1 cellular context compared by ENCODE assay signal in the genomic region with DNA sequence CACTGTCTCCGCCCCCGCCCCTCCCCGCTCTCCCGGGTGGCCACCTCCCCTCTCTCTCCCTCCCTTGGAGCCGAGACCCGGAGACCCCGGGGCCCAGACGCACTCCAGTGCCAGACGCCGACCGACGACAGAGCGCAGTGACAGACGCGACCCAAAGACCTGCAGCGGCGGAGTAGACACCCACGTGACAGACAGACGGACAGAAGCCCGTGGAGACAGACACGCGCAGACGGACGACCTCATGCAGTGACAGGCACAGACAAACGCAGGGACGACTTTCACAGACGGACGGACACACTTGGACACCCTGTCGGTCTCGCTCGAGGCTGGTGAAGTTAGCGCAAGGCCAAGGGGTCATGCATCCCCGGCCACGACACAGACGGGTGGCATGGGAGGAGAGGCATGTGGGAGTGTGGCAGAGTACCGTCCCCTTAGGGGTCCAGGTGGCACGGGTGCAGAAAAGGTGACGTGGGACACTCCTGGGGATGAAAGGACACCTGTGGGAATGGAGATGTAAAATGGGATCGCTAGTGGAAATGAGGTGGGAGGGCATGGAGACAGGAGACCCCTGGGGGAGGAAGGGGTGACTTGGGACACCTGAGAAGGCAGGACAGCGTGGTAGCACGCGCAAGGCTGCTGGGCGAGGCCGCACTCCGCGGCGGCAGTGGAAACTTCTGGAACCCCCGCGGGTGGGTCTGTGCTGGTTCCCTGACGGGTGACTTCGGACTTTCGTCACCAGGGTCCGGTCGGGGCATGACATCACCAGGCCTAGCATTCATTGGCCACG.
TF ChIP-seq lines count a peak whose summit lies in the region.

No MANE protein-coding gene starts in this region.

TF ChIP-seq in GM23338, 12 proteins besides CTCF, POLR2A, EP300 and RAD21:
- 0 out of 2 replicates have a peak, but pooled peaks have one; percentile 35 for TF ChIP-seq CREB1 (CRISPR knock-in tag; IDR thresholded peaks at IDR 0.05; ENCODE audit: low read depth)
- no peak for TF ChIP-seq JUNB (IDR thresholded peaks at IDR 0.05; ENCODE audit: unreplicated experiment)
- peak; percentile 86 for TF ChIP-seq EZH2 (IDR thresholded peaks at IDR 0.05; ENCODE audit: low read depth, unreplicated experiment)
- TF ChIP-seq ETS1 (IDR thresholded peaks at IDR 0.05) = no peak
